Comparison of ENCODE assay signal across 21 cellular contexts in the genomic region with DNA sequence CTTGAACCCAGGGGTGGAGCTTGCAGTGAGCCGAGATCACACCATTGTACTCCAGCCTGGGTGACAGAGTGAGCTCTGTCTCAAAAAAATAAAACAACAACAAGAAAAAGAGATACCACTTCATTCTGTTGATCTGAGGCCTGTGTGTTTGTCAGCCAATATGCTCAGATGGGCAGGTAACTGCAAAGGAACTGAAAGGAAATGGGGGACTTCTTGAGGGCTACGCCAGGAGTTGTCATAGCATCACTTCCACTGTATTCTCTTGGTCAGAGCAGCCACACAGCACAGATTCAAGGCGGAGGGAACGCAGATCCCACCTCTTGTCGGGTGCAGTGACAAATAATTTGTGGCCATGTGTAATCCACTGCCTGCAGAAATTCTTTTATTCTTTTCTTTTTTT.
A peak's percentile ranks its signal among the peaks of the same experiment; 100 is the strongest.
DNase-seq lines count a peak whose midpoint lies in the region; ATAC-seq, FAIRE-seq and TF ChIP-seq lines count a peak whose summit lies in the region.
"Had no signal": no experiment of that assay in that cellular context is flagged by ENCODE, and none has a peak within 500 bp of the region (broad histone marks: within the 10 kb centered on the region; RNA-seq: fewer than 3 reads in every experiment).

No MANE protein-coding gene starts in this region.

- H2AFZ ChIP-seq in GM12878 (ENCODE audit: control insufficient read depth, low read depth, low read length), result no peak overlapping the region
- peak overlapping the region; percentile 37 for H2AFZ ChIP-seq in mesenchymal stem cell (ENCODE audit: low read depth, low read length)

- no peaks in the 10 kb centered on the region for H4K20me1 ChIP-seq in GM12878 (ENCODE audit: control insufficient read depth, insufficient read depth)
- H4K20me1 ChIP-seq: BLaER1 treated with 17β-estradiol and CSF1 and Interleukin-3, amounts not matched to agents 10 nM and 100 nM had no signal

- 48% methylated on average over 5 of the region's 5 CpGs for WGBS in GM12878 (ENCODE audit: insufficient coverage, insufficient replicate concordance, low lambda C conversion rate, missing lambda C conversion rate)
- WGBS in mesenchymal stem cell, result 80% methylated on average over 5 of the region's 5 CpGs

- no peaks in the 10 kb centered on the region for H3K36me3 Mint-ChIP-seq in osteocyte (ENCODE audit: unreplicated experiment)
- H3K36me3 Mint-ChIP-seq: CD8-positive, alpha-beta T cell had no signal

- H3K27me3 Mint-ChIP-seq in osteocyte (ENCODE audit: unreplicated experiment), result peaks cover 3% of the 10 kb centered on the region
- H3K27me3 Mint-ChIP-seq: B cell; CD4-positive, alpha-beta T cell had no signal

- no peak overlapping the region for H3K4ac ChIP-seq in mesenchymal stem cell (ENCODE audit: low read depth in 1 of 2, low read length in 2 of 2)

- H2BK5ac ChIP-seq in mesenchymal stem cell (ENCODE audit: low read depth, low read length, poor library complexity, severe bottlenecking), result no peak overlapping the region

- H3K4me2 ChIP-seq in GM12878 (ENCODE audit: control insufficient read depth, insufficient read depth) (no peak overlapping the region), mesenchymal stem cell (ENCODE audit: low read length, poor library complexity, severe bottlenecking) (no peak overlapping the region)
- H3K4me2 ChIP-seq: A549; BLaER1 treated with 17β-estradiol and CSF1 and Interleukin-3, amounts not matched to agents 10 nM and 100 nM had no signal

- CTCF ChIA-PET in GM12878 (lab: Yijun Ruan, JAX), result no interaction called here

- no peak overlapping the region for H3K4me3 Mint-ChIP-seq in osteocyte (ENCODE audit: unreplicated experiment)
- H3K4me3 Mint-ChIP-seq: B cell; CD4-positive, alpha-beta T cell; CD8-positive, alpha-beta T cell had no signal

- H3K9me3 ChIP-seq in GM12878 (replicated peaks; ENCODE audit: control insufficient read depth, insufficient read depth, low read length), result peaks cover 2% of the 10 kb centered on the region; the same call in 1 of the 3 replicates
- peaks cover 16% of the 10 kb centered on the region for H3K9me3 ChIP-seq in mesenchymal stem cell (ENCODE audit: control insufficient read depth, low read length)
- H3K9me3 ChIP-seq: Caco-2 had no signal

- H2BK12ac ChIP-seq in mesenchymal stem cell (ENCODE audit: low read length in 2 of 2), result no peak overlapping the region

- H3K23ac ChIP-seq in mesenchymal stem cell (ENCODE audit: low read length in 2 of 2), result no peak overlapping the region

- H3K4me1 ChIP-seq in GM12878 (ENCODE audit: control insufficient read depth, insufficient read depth, low read length) (no peaks in the 10 kb centered on the region), mesenchymal stem cell (ENCODE audit: control insufficient read depth, insufficient read depth, low read depth, low read length) (no peaks in the 10 kb centered on the region)
- H3K4me1 ChIP-seq: A549; BLaER1 treated with 17β-estradiol and CSF1 and Interleukin-3, amounts not matched to agents 10 nM and 100 nM; Caco-2 had no signal

- TF ChIP-seq CTCF in GM12878 (IDR thresholded peaks at IDR 0.05 in 2 of 3, conservative IDR thresholded peaks at IDR 0.05 in 1 of 3; ENCODE audit: control insufficient read depth in 2 of 3, extremely low read depth in 1 of 3, insufficient read depth in 1 of 3, low read depth in 3 of 3, low read length in 3 of 3), result no peak
- no peak for TF ChIP-seq CTCF in osteocyte (IDR thresholded peaks at IDR 0.05)

- H3K9ac ChIP-seq in GM12878 (ENCODE audit: control insufficient read depth, insufficient read depth, low read length) (no peak overlapping the region), mesenchymal stem cell (ENCODE audit: low read length) (no peak overlapping the region)
- H3K9ac ChIP-seq: BLaER1 treated with 17β-estradiol and CSF1 and Interleukin-3, amounts not matched to agents 10 nM and 100 nM had no signal

- no TSS peak for BruUV-seq in GM12878 (replicated peaks; lab: Mats Ljungman, UMichigan)

- POLR2A ChIA-PET in GM12878 (lab: Charles Lee), result interaction anchor here (0.7 kb wide), 1 partner anchor 479 kb away, joined by 5 read pairs; no protein-coding TSS in a partner anchor

- H3K36me3 ChIP-seq in GM12878 (ENCODE audit: control insufficient read depth in 2 of 2, insufficient read depth in 2 of 2, low read length in 1 of 2), result no peaks in the 10 kb centered on the region
- H3K36me3 ChIP-seq in mesenchymal stem cell (ENCODE audit: control insufficient read depth in 1 of 2, insufficient read depth in 2 of 2, low read depth in 1 of 2, low read length in 2 of 2), result no peaks in the 10 kb centered on the region
- H3K36me3 ChIP-seq: BLaER1 treated with 17β-estradiol and CSF1 and Interleukin-3, amounts not matched to agents 10 nM and 100 nM had no signal

- H2BK15ac ChIP-seq in mesenchymal stem cell (ENCODE audit: low read depth, poor library complexity, severe bottlenecking), result no peak overlapping the region

- no peak for FAIRE-seq in GM12878 (lab: Jason Lieb, UNC)
- FAIRE-seq: A549, D721Med, G401.6, GM12892, GM18507 had no signal

- no peak overlapping the region for H2BK120ac ChIP-seq in mesenchymal stem cell (ENCODE audit: low read depth, low read length)

- intact Hi-C loops in GM12878 (cut with micrococcal nuclease; ENCODE audit: unreplicated experiment) (no loop called here), left cardiac atrium (cut with DNase I) (no loop called here)

- no peak overlapping the region for H3K27ac ChIP-seq in GM12878 (ENCODE audit: control insufficient read depth, insufficient read depth)
- H3K27ac ChIP-seq in mesenchymal stem cell (ENCODE audit: low read length, poor library complexity, severe bottlenecking), result no peak overlapping the region
- H3K27ac ChIP-seq: 22Rv1; A549; BLaER1 treated with 17β-estradiol and CSF1 and Interleukin-3, amounts not matched to agents 10 nM and 100 nM; C4-2B had no signal

- H3K18ac ChIP-seq in mesenchymal stem cell (ENCODE audit: low read depth in 1 of 2, low read length in 2 of 2), result no peak overlapping the region

- no peak for TF ChIP-seq POLR2A in GM12878 (IDR thresholded peaks at IDR 0.05; ENCODE audit: low read depth, low read length)

- no peak for TF ChIP-seq EP300 in GM12878 (IDR thresholded peaks at IDR 0.05; ENCODE audit: borderline replicate concordance in 1 of 2, control insufficient read depth in 1 of 2, low read depth in 2 of 2, low read length in 2 of 2)

- DNase-seq in GM12878 (ENCODE audit: low read depth, low spot score) (no peak), mesenchymal stem cell (no peak), osteocyte (ENCODE audit: extremely low spot score, unreplicated experiment) (peak; percentile 56), left cardiac atrium (no peak)
- DNase-seq: AML-193; Caco-2; Calu3; CD4-positive, alpha-beta T cell; CD8-positive, alpha-beta T cell; DMS79 treated with DMSO at 0.1 percent for 48 hours; GF-D8 had no signal

- H3K9me3 Mint-ChIP-seq in osteocyte (ENCODE audit: unreplicated experiment), result peaks cover 12% of the 10 kb centered on the region

- no peak overlapping the region for H4K8ac ChIP-seq in mesenchymal stem cell (ENCODE audit: low read length)

- H2AK5ac ChIP-seq in mesenchymal stem cell (ENCODE audit: low read length, severe bottlenecking), result no peak overlapping the region

- SMC1A ChIA-PET in GM12878 (lab: Charles Lee; ENCODE audit: uncharacterized antibody, unreplicated experiment), result no interaction called here

- H4K91ac ChIP-seq in mesenchymal stem cell (ENCODE audit: low read length), result no peak overlapping the region

- TF ChIP-seq RAD21 in GM12878 (IDR thresholded peaks at IDR 0.05; ENCODE audit: insufficient read depth, low read depth, low read length), result no peak

- H3K79me1 ChIP-seq in mesenchymal stem cell (replicated peaks; ENCODE audit: low read length, poor library complexity, severe bottlenecking), result no peaks in the 10 kb centered on the region

- H3K79me2 ChIP-seq in GM12878 (ENCODE audit: control insufficient read depth, insufficient read depth, low read length), result no peaks in the 10 kb centered on the region

- H3K4me3 ChIP-seq in GM12878, result no peak overlapping the region
- H3K4me3 ChIP-seq in mesenchymal stem cell (ENCODE audit: insufficient read depth in 1 of 2, low read depth in 1 of 2, low read length in 2 of 2), result no peak overlapping the region
- H3K4me3 ChIP-seq: A549; BLaER1 treated with 17β-estradiol and CSF1 and Interleukin-3, amounts not matched to agents 10 nM and 100 nM had no signal

- in situ Hi-C loops in GM12878 (cut with MboI), result no loop called here

- H3K27me3 ChIP-seq in GM12878 (replicated peaks in 1 of 2; ENCODE audit: control insufficient read depth in 2 of 2, insufficient read depth in 2 of 2, low read length in 1 of 2) (no peaks in the 10 kb centered on the region), mesenchymal stem cell (ENCODE audit: control insufficient read depth in 1 of 2, insufficient read depth in 1 of 2, low read length in 2 of 2) (no peaks in the 10 kb centered on the region)
- H3K27me3 ChIP-seq: BLaER1 treated with 17β-estradiol and CSF1 and Interleukin-3, amounts not matched to agents 10 nM and 100 nM had no signal

- RAD21 ChIA-PET in GM12878 (lab: Charles Lee; ENCODE audit: unreplicated experiment), result no interaction called here

- no peak overlapping the region for H3K27ac Mint-ChIP-seq in osteocyte (ENCODE audit: unreplicated experiment)
- H3K27ac Mint-ChIP-seq: B cell; CD4-positive, alpha-beta T cell; CD8-positive, alpha-beta T cell had no signal

- peak; percentile 54 for ATAC-seq in GM12878
- ATAC-seq in esophagus mucosa, result no peak
- no peak for ATAC-seq in left cardiac atrium
- ATAC-seq: A549; CD8-positive, alpha-beta T cell had no signal

- no peak overlapping the region for H3K14ac ChIP-seq in mesenchymal stem cell (ENCODE audit: low read length in 2 of 2)

- H3K4me1 Mint-ChIP-seq in osteocyte (ENCODE audit: unreplicated experiment), result no peaks in the 10 kb centered on the region
- H3K4me1 Mint-ChIP-seq: B cell had no signal

TF ChIP-seq in GM12878, 131 proteins besides CTCF, POLR2A, EP300 and RAD21:
- TF ChIP-seq SPI1 (IDR thresholded peaks at IDR 0.05; ENCODE audit: borderline replicate concordance, insufficient read depth, low read depth, low read length) (peak; percentile 16; the same call in 1 of the 2 replicates), YBX1 (IDR thresholded peaks at IDR 0.05) (no peak)
